Comparison of ENCODE assay signal across 29 cellular contexts in the genomic region with DNA sequence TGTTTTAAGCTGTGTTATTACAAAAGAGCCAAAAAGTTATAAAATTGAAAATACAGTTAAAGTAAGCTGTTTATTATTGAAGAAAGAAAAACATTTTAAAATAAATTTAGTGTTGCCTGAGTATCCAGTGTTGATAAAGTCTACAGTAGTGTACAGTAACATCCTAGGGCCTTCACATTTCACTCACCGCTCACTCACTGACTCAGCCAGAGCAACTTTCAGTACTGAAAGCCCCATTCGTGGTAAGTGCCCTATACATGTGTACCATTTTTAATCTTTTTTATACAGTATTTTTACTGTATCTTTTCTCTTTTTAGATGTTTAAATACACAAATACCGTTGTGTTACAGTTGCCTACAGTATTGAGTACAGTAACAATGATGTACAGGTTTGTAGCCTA.
"Had no signal": no experiment of that assay in that cellular context is flagged by ENCODE, and none has a peak within 500 bp of the region (broad histone marks: within the 10 kb centered on the region; RNA-seq: fewer than 3 reads in every experiment).

No MANE protein-coding gene starts in this region.

- H3K4me3 Mint-ChIP-seq: activated naive CD8-positive, alpha-beta T cell treated with anti-CD3 and anti-CD28 coated beads, Interleukin-2, amount 10 ng/mL, durations not matched to agents 7 days and 5 days; activated T-cell treated with anti-CD3 and anti-CD28 coated beads, Interleukin-2, amount 50 U/mL, for 4 hours; natural killer cell treated with Interleukin-12 subunit alpha and Interleukin-12 subunit beta and Interleukin-15 and Interleukin-18, amount 100 ng/mL, for 72 hours; stimulated activated naive CD8-positive, alpha-beta T cell treated with anti-CD3 and anti-CD28 coated beads, Interleukin-15, Interleukin-2, amounts not matched to agents 100 ng/mL and 50 ng/mL, for 24 hours; T-helper 1 cell treated with Interleukin-12 subunit alpha and Interleukin-12 subunit beta and Interleukin-4 antibody, amounts not matched to agents 30 μg/mL and 1 μg/mL, for 36 hours had no signal

- DNase-seq: activated CD8-positive, alpha-beta memory T cell treated with anti-CD3 and anti-CD28 coated beads, Interleukin-2, amount 50 U/mL, for 48 hours; activated naive CD4-positive, alpha-beta T cell treated with Interleukin-2 at 50 U/mL for 16 hours; activated naive CD8-positive, alpha-beta T cell treated with anti-CD3 and anti-CD28 coated beads, Interleukin-2, amount 10 ng/mL, durations not matched to agents 7 days and 5 days; activated T-cell treated with anti-CD3 and anti-CD28 coated beads, Interleukin-2, amount 50 U/mL, for 4 hours; amniotic stem cell; brain microvascular endothelial cell; dorsolateral prefrontal cortex; effector memory CD4-positive, alpha-beta T cell; erythroblast; gastrocnemius medialis; left cardiac atrium; left ventricle myocardium superior; mucosa of descending colon; posterior cingulate gyrus; right cardiac atrium; SW 1271; T1000; thyroid gland; upper lobe of left lung; WERI-Rb-1 had no signal

- H3K4me1 ChIP-seq: gastrocnemius medialis, upper lobe of left lung, vagina had no signal

- H3K4me2 ChIP-seq: hepatocyte had no signal

- H2AFZ ChIP-seq: hepatocyte had no signal

- H3K27me3 ChIP-seq: brain microvascular endothelial cell, dorsolateral prefrontal cortex, gastrocnemius medialis, hepatocyte, thyroid gland, upper lobe of left lung, vagina had no signal

- H3K9me3 ChIP-seq: gastrocnemius medialis, mucosa of descending colon, thyroid gland, upper lobe of left lung, vagina had no signal

- H3K27me3 Mint-ChIP-seq: activated naive CD8-positive, alpha-beta T cell treated with anti-CD3 and anti-CD28 coated beads, Interleukin-2, amount 10 ng/mL, durations not matched to agents 7 days and 5 days; natural killer cell treated with Interleukin-12 subunit alpha and Interleukin-12 subunit beta and Interleukin-15 and Interleukin-18, amount 100 ng/mL, for 72 hours; stimulated activated naive CD8-positive, alpha-beta T cell treated with anti-CD3 and anti-CD28 coated beads, Interleukin-15, Interleukin-2, amounts not matched to agents 100 ng/mL and 50 ng/mL, for 24 hours had no signal

- ATAC-seq: activated CD4-positive, CD25-positive, alpha-beta regulatory T cell treated with anti-CD3 and anti-CD28 coated beads, Interleukin-2, amount 50 U/mL, for 24 hours; activated T-cell treated with anti-CD3 and anti-CD28 coated beads, Interleukin-2, amount 50 U/mL, for 4 hours; gastrocnemius medialis; left cardiac atrium; left ventricle myocardium superior; mucosa of descending colon; natural killer cell treated with Interleukin-12 subunit alpha and Interleukin-12 subunit beta and Interleukin-15 and Interleukin-18, amount 100 ng/mL, for 72 hours; right cardiac atrium had no signal

- FAIRE-seq: astrocyte, keratinocyte had no signal

- H3K9me3 Mint-ChIP-seq: activated naive CD8-positive, alpha-beta T cell treated with anti-CD3 and anti-CD28 coated beads, Interleukin-2, amount 10 ng/mL, durations not matched to agents 7 days and 5 days; activated T-cell treated with anti-CD3 and anti-CD28 coated beads, Interleukin-2, amount 50 U/mL, for 4 hours; natural killer cell treated with Interleukin-12 subunit alpha and Interleukin-12 subunit beta and Interleukin-15 and Interleukin-18, amount 100 ng/mL, for 72 hours; stimulated activated naive CD8-positive, alpha-beta T cell treated with anti-CD3 and anti-CD28 coated beads, Interleukin-15, Interleukin-2, amounts not matched to agents 100 ng/mL and 50 ng/mL, for 24 hours; T-helper 1 cell treated with Interleukin-12 subunit alpha and Interleukin-12 subunit beta and Interleukin-4 antibody, amounts not matched to agents 30 μg/mL and 1 μg/mL, for 36 hours had no signal

- H3K27ac ChIP-seq: brain microvascular endothelial cell, coronary artery, dorsolateral prefrontal cortex, gastrocnemius medialis, hepatocyte, thyroid gland, upper lobe of left lung, vagina, WERI-Rb-1 had no signal

- H3K4me3 ChIP-seq: coronary artery, dorsolateral prefrontal cortex, gastrocnemius medialis, hepatocyte, mucosa of descending colon, thyroid gland, upper lobe of left lung, vagina had no signal

- H3K27ac Mint-ChIP-seq: activated naive CD8-positive, alpha-beta T cell treated with anti-CD3 and anti-CD28 coated beads, Interleukin-2, amount 10 ng/mL, durations not matched to agents 7 days and 5 days; natural killer cell treated with Interleukin-12 subunit alpha and Interleukin-12 subunit beta and Interleukin-15 and Interleukin-18, amount 100 ng/mL, for 72 hours; stimulated activated naive CD8-positive, alpha-beta T cell treated with anti-CD3 and anti-CD28 coated beads, Interleukin-15, Interleukin-2, amounts not matched to agents 100 ng/mL and 50 ng/mL, for 24 hours; T-helper 1 cell treated with Interleukin-12 subunit alpha and Interleukin-12 subunit beta and Interleukin-4 antibody, amounts not matched to agents 30 μg/mL and 1 μg/mL, for 36 hours had no signal

- H3K36me3 ChIP-seq: brain microvascular endothelial cell, thyroid gland had no signal
